2 cellular contexts compared by ENCODE assay signal in the genomic region with DNA sequence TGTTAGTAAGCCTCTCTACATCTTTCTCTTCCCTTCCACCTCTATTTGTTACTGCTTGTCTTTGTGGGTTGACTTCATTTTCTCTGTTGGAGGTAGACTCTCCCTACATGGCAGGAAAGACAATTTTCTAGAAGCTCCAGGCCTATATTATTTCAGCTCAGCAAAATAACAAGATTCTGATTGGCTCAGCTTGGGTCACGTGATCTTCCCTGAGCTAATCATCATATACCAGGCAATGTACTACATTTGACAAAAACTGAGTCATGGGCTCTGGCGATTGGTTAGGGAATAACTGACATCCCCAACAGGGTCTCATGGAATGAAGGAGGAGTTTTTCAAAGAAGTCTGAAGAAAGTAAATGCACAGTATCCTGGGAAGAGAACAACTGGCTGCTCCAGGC.
TF ChIP-seq lines count a peak whose summit lies in the region.

No MANE protein-coding gene starts in this region.

TF ChIP-seq in GM23338, 12 proteins besides CTCF, POLR2A, EP300 and RAD21 (continued from another document):
- TF ChIP-seq, protein P1, sequence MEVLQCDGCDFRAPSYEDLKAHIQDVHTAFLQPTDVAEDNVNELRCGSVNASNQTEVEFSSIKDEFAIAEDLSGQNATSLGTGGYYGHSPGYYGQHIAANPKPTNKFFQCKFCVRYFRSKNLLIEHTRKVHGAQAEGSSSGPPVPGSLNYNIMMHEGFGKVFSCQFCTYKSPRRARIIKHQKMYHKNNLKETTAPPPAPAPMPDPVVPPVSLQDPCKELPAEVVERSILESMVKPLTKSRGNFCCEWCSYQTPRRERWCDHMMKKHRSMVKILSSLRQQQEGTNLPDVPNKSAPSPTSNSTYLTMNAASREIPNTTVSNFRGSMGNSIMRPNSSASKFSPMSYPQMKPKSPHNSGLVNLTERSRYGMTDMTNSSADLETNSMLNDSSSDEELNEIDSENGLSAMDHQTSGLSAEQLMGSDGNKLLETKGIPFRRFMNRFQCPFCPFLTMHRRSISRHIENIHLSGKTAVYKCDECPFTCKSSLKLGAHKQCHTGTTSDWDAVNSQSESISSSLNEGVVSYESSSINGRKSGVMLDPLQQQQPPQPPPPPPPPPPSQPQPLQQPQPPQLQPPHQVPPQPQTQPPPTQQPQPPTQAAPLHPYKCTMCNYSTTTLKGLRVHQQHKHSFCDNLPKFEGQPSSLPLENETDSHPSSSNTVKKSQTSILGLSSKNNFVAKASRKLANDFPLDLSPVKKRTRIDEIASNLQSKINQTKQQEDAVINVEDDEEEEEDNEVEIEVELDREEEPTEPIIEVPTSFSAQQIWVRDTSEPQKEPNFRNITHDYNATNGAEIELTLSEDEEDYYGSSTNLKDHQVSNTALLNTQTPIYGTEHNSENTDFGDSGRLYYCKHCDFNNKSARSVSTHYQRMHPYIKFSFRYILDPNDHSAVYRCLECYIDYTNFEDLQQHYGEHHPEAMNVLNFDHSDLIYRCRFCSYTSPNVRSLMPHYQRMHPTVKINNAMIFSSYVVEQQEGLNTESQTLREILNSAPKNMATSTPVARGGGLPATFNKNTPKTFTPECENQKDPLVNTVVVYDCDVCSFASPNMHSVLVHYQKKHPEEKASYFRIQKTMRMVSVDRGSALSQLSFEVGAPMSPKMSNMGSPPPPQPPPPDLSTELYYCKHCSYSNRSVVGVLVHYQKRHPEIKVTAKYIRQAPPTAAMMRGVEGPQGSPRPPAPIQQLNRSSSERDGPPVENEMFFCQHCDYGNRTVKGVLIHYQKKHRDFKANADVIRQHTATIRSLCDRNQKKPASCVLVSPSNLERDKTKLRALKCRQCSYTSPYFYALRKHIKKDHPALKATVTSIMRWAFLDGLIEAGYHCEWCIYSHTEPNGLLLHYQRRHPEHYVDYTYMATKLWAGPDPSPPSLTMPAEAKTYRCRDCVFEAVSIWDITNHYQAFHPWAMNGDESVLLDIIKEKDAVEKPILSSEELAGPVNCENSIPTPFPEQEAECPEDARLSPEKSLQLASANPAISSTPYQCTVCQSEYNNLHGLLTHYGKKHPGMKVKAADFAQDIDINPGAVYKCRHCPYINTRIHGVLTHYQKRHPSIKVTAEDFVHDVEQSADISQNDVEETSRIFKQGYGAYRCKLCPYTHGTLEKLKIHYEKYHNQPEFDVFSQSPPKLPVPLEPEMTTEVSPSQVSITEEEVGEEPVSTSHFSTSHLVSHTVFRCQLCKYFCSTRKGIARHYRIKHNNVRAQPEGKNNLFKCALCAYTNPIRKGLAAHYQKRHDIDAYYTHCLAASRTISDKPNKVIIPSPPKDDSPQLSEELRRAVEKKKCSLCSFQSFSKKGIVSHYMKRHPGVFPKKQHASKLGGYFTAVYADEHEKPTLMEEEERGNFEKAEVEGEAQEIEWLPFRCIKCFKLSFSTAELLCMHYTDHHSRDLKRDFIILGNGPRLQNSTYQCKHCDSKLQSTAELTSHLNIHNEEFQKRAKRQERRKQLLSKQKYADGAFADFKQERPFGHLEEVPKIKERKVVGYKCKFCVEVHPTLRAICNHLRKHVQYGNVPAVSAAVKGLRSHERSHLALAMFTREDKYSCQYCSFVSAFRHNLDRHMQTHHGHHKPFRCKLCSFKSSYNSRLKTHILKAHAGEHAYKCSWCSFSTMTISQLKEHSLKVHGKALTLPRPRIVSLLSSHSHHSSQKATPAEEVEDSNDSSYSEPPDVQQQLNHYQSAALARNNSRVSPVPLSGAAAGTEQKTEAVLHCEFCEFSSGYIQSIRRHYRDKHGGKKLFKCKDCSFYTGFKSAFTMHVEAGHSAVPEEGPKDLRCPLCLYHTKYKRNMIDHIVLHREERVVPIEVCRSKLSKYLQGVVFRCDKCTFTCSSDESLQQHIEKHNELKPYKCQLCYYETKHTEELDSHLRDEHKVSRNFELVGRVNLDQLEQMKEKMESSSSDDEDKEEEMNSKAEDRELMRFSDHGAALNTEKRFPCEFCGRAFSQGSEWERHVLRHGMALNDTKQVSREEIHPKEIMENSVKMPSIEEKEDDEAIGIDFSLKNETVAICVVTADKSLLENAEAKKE (CRISPR knock-in tag; IDR thresholded peaks at IDR 0.05) = no peak
- TF ChIP-seq EZH2 (IDR thresholded peaks at IDR 0.05; ENCODE audit: low read depth, unreplicated experiment) (no peak), CREB1 (CRISPR knock-in tag; IDR thresholded peaks at IDR 0.05; ENCODE audit: low read depth) (no peak), JUNB (IDR thresholded peaks at IDR 0.05; ENCODE audit: unreplicated experiment) (no peak), ZNF331 (CRISPR knock-in tag; IDR thresholded peaks at IDR 0.05; ENCODE audit: low read depth) (no peak), EZH2phosphoT487 (IDR thresholded peaks at IDR 0.05; ENCODE audit: unreplicated experiment) (no peak), NANOG (IDR thresholded peaks at IDR 0.05; ENCODE audit: borderline replicate concordance) (no peak), STAT1 (IDR thresholded peaks at IDR 0.05; ENCODE audit: unreplicated experiment) (no peak)
- TF ChIP-seq, protein P2, sequence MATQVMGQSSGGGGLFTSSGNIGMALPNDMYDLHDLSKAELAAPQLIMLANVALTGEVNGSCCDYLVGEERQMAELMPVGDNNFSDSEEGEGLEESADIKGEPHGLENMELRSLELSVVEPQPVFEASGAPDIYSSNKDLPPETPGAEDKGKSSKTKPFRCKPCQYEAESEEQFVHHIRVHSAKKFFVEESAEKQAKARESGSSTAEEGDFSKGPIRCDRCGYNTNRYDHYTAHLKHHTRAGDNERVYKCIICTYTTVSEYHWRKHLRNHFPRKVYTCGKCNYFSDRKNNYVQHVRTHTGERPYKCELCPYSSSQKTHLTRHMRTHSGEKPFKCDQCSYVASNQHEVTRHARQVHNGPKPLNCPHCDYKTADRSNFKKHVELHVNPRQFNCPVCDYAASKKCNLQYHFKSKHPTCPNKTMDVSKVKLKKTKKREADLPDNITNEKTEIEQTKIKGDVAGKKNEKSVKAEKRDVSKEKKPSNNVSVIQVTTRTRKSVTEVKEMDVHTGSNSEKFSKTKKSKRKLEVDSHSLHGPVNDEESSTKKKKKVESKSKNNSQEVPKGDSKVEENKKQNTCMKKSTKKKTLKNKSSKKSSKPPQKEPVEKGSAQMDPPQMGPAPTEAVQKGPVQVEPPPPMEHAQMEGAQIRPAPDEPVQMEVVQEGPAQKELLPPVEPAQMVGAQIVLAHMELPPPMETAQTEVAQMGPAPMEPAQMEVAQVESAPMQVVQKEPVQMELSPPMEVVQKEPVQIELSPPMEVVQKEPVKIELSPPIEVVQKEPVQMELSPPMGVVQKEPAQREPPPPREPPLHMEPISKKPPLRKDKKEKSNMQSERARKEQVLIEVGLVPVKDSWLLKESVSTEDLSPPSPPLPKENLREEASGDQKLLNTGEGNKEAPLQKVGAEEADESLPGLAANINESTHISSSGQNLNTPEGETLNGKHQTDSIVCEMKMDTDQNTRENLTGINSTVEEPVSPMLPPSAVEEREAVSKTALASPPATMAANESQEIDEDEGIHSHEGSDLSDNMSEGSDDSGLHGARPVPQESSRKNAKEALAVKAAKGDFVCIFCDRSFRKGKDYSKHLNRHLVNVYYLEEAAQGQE (IDR thresholded peaks at IDR 0.05; ENCODE audit: unreplicated experiment) = no peak

TF ChIP-seq in WTC11, 78 proteins besides CTCF, POLR2A, EP300 and RAD21 (continued from another document):
- TF ChIP-seq, protein P3, sequence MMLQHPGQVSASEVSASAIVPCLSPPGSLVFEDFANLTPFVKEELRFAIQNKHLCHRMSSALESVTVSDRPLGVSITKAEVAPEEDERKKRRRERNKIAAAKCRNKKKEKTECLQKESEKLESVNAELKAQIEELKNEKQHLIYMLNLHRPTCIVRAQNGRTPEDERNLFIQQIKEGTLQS (CRISPR knock-in tag; conservative IDR thresholded peaks at IDR 0.05) = no peak
- TF ChIP-seq, protein P4, sequence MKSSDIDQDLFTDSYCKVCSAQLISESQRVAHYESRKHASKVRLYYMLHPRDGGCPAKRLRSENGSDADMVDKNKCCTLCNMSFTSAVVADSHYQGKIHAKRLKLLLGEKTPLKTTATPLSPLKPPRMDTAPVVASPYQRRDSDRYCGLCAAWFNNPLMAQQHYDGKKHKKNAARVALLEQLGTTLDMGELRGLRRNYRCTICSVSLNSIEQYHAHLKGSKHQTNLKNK (CRISPR knock-in tag; IDR thresholded peaks at IDR 0.05) = no peak
